In genomic region chr5:132425975-132426524, GRCh38 we compare ENCODE assay signal across 9 cellular contexts. TPM values are rescaled to one million over a fixed set of nuclear protein-coding genes. Genes with fewer than 3 reads are reported as not detected.
A peak's percentile ranks its signal among the peaks of the same experiment; 100 is the strongest.
DNase-seq lines count a peak whose midpoint lies in the region; ATAC-seq and TF ChIP-seq lines count a peak whose summit lies in the region.
"Had no signal": no experiment of that assay in that cellular context is flagged by ENCODE, and none has a peak within 500 bp of the region (broad histone marks: within the 10 kb centered on the region; RNA-seq: fewer than 3 reads in every experiment).

No MANE protein-coding gene starts in this region.

- peaks cover 96% of the 10 kb centered on the region for H3K4me1 Mint-ChIP-seq in activated CD4-positive, alpha-beta T cell treated with anti-CD3 and anti-CD28 coated beads for 36 hours
- peaks cover 44% of the 10 kb centered on the region for H3K4me1 Mint-ChIP-seq in Caco-2 (ENCODE audit: low read depth, unreplicated experiment)

- peak; percentile 2 for ATAC-seq in activated CD4-positive, alpha-beta T cell treated with anti-CD3 and anti-CD28 coated beads for 36 hours
- no peak for ATAC-seq in GM21737 (IDR thresholded peaks at IDR 0.05; ENCODE audit: unreplicated experiment)

- peak overlapping the region; percentile 56 for H3K4me3 Mint-ChIP-seq in activated CD4-positive, alpha-beta T cell treated with anti-CD3 and anti-CD28 coated beads for 36 hours
- H3K4me3 Mint-ChIP-seq in Caco-2 (ENCODE audit: unreplicated experiment) = no peak overlapping the region

- H3K27me3 ChIP-seq in fibroblast of lung (ENCODE audit: control insufficient read depth, insufficient read depth, low read length) (no peaks in the 10 kb centered on the region), stomach smooth muscle (ENCODE audit: control insufficient read depth in 1 of 2, insufficient read depth in 2 of 2, low read length in 2 of 2) (no peaks in the 10 kb centered on the region), Caco-2 (replicated peaks; ENCODE audit: control insufficient read depth, insufficient read depth, low read length) (no peaks in the 10 kb centered on the region)

- peak overlapping the region; percentile 94 for H3K27ac Mint-ChIP-seq in activated CD4-positive, alpha-beta T cell treated with anti-CD3 and anti-CD28 coated beads for 36 hours
- no peak overlapping the region for H3K27ac Mint-ChIP-seq in Caco-2 (ENCODE audit: unreplicated experiment)

- DNase-seq in activated CD4-positive, alpha-beta T cell treated with anti-CD3 and anti-CD28 coated beads for 36 hours = no peak
- DNase-seq in activated CD4-positive, alpha-beta T cell treated with anti-CD3 and anti-CD28 coated beads for 4 hours = no peak
- DNase-seq in RPMI8226 (peak; percentile 24), fibroblast of lung (ENCODE audit: low read depth in 2 of 2) (no peak), NCI-H345 treated with DMSO at 0.1 percent for 48 hours (lab: John Stamatoyannopoulos, UW; ENCODE audit: unreplicated experiment) (no peak), Caco-2 (no peak)
- DNase-seq: NCI-H1930 had no signal

- peaks cover 19% of the 10 kb centered on the region for H3K79me2 ChIP-seq in fibroblast of lung (ENCODE audit: control insufficient read depth, insufficient read depth, low read length)

- H3K9me3 ChIP-seq in fibroblast of lung (ENCODE audit: control insufficient read depth, insufficient read depth, low read depth, low read length) (no peaks in the 10 kb centered on the region), stomach smooth muscle (ENCODE audit: control insufficient read depth in 2 of 2, low read length in 2 of 2) (no peaks in the 10 kb centered on the region), Caco-2 (no peaks in the 10 kb centered on the region)

- H3K9ac ChIP-seq in fibroblast of lung (ENCODE audit: insufficient read depth, low read length) (peak overlapping the region; percentile 54), stomach smooth muscle (ENCODE audit: low read length in 2 of 2) (peak overlapping the region; percentile 47 to 58)

- peak overlapping the region; percentile 75 for H3K4me2 ChIP-seq in fibroblast of lung (ENCODE audit: extremely low read depth, insufficient read depth, low read length)

- no TSS peak for BruUV-seq in Caco-2 (replicated peaks; lab: Mats Ljungman, UMichigan)

- H3K9me3 Mint-ChIP-seq in activated CD4-positive, alpha-beta T cell treated with anti-CD3 and anti-CD28 coated beads for 36 hours (ENCODE audit: low read depth) = no peaks in the 10 kb centered on the region
- H3K9me3 Mint-ChIP-seq in Caco-2 (ENCODE audit: unreplicated experiment) = no peaks in the 10 kb centered on the region

- peak overlapping the region in 2 of 4 experiments; percentile 1 to 13 for H3K4me3 ChIP-seq in fibroblast of lung (replicated peaks in 1 of 4; ENCODE audit: control extremely low read depth in 1 of 4, insufficient read depth in 1 of 4, low read depth in 3 of 4, low read length in 4 of 4)
- peak overlapping the region; percentile 7 to 29 for H3K4me3 ChIP-seq in stomach smooth muscle (ENCODE audit: low read length in 2 of 2)
- H3K4me3 ChIP-seq in Caco-2 (ENCODE audit: low read depth, low read length) = no peak overlapping the region

- H3K27me3 Mint-ChIP-seq in activated CD4-positive, alpha-beta T cell treated with anti-CD3 and anti-CD28 coated beads for 36 hours = no peaks in the 10 kb centered on the region
- no peaks in the 10 kb centered on the region for H3K27me3 Mint-ChIP-seq in Caco-2 (ENCODE audit: insufficient read depth, unreplicated experiment)

- H3K36me3 Mint-ChIP-seq in activated CD4-positive, alpha-beta T cell treated with anti-CD3 and anti-CD28 coated beads for 36 hours (ENCODE audit: low read depth) = peaks cover 33% of the 10 kb centered on the region
- peaks cover 6% of the 10 kb centered on the region for H3K36me3 Mint-ChIP-seq in Caco-2 (ENCODE audit: insufficient read depth, unreplicated experiment)

- no peaks in the 10 kb centered on the region for H3K36me3 ChIP-seq in fibroblast of lung (ENCODE audit: control insufficient read depth, insufficient read depth, low read length)
- peaks cover 3 to 8% of the 10 kb centered on the region in 2 donors for H3K36me3 ChIP-seq in stomach smooth muscle (ENCODE audit: control insufficient read depth in 2 of 2, insufficient read depth in 2 of 2, low read length in 2 of 2)
- no peaks in the 10 kb centered on the region for H3K36me3 ChIP-seq in Caco-2 (ENCODE audit: control insufficient read depth, insufficient read depth, low read length)

- TF ChIP-seq CTCF in fibroblast of lung (conservative IDR thresholded peaks at IDR 0.05 in 1 of 2, IDR thresholded peaks at IDR 0.05 in 1 of 2; ENCODE audit: low read depth in 1 of 2, low read length in 2 of 2) = no peak
- no peak for TF ChIP-seq CTCF in Caco-2 (IDR thresholded peaks at IDR 0.05; ENCODE audit: insufficient read depth in 1 of 2, low read depth in 1 of 2, low read length in 1 of 2, severe bottlenecking in 1 of 2, unreplicated experiment in 1 of 2)

- POLR2A ChIA-PET in activated CD4-positive, alpha-beta T cell treated with anti-CD3 and anti-CD28 coated beads for 36 hours (lab: Charles Lee) = interaction anchor here (0.7 to 6.4 kb wide), 14 partner anchors 13 to 74 kb away, joined by 3 to 130 read pairs (median 5); partner anchors contain the start of gene IRF1
- POLR2A ChIA-PET in Caco-2 (lab: Charles Lee) = no interaction called here

- H4K20me1 ChIP-seq in fibroblast of lung (ENCODE audit: control insufficient read depth, extremely low read depth, insufficient read depth, low read length) = no peaks in the 10 kb centered on the region

- H2AFZ ChIP-seq in fibroblast of lung (ENCODE audit: low read length) = no peak overlapping the region

- CTCF ChIA-PET in activated CD4-positive, alpha-beta T cell treated with anti-CD3 and anti-CD28 coated beads for 36 hours (lab: Charles Lee) = interaction anchor here (0.6 to 13.9 kb wide), 20 partner anchors 10 to 409 kb away, joined by 3 to 89 read pairs (median 6); no protein-coding TSS in a partner anchor
- CTCF ChIA-PET in Caco-2 (lab: Charles Lee) = interaction anchor here (0.7 to 3.2 kb wide), 3 partner anchors 65 to 75 kb away, joined by 3 to 8 read pairs (median 4); partner anchors contain the start of gene IRF1

- intact Hi-C loops in activated CD4-positive, alpha-beta T cell treated with anti-CD3 and anti-CD28 coated beads for 36 hours (cut with DNase I, micrococcal nuclease) = loop anchor here (1.0 to 10.0 kb wide), 13 partner anchors 15 to 891 kb away; partner anchors contain the start of genes FNIP1 (in 1 of the 2), IRF1 (in 1 of the 2) and RAPGEF6 (in 1 of the 2)
- intact Hi-C loops in Caco-2 (cut with micrococcal nuclease; ENCODE audit: unreplicated experiment) = no loop called here

- H3K27ac ChIP-seq in fibroblast of lung (ENCODE audit: insufficient read depth, low read length) (peak overlapping the region; percentile 99), stomach smooth muscle (ENCODE audit: low read length) (peak overlapping the region; percentile 84)

- H3K4me1 ChIP-seq in fibroblast of lung (ENCODE audit: control insufficient read depth, extremely low read depth, insufficient read depth, low read length) = peaks cover 69% of the 10 kb centered on the region
- H3K4me1 ChIP-seq in stomach smooth muscle (ENCODE audit: control insufficient read depth, insufficient read depth, low read length) = peaks cover 84% of the 10 kb centered on the region
- H3K4me1 ChIP-seq in Caco-2 = peaks cover 56% of the 10 kb centered on the region

RNA-seq across cellular contexts. Expression of gene SLC22A5, which starts 56.5 kb away (rescaled TPM):
- 1 to 10 TPM; 3.7 to 4.9 TPM for total RNA-seq in activated CD4-positive, alpha-beta T cell treated with anti-CD3 and anti-CD28 coated beads for 36 hours
- 7.7 and 8.8 TPM in 2 replicates for total RNA-seq in fibroblast of lung
- 3.4 and 8.2 TPM in 2 replicates for polyA plus RNA-seq in fibroblast of lung
- polyA plus RNA-seq in fibroblast of lung (2012) = 2.1 and 3.3 TPM in 2 replicates
- 35.8 and 42.9 TPM in 2 replicates for polyA minus RNA-seq in fibroblast of lung (ENCODE audit: low replicate concordance)
- 19.1 and 20.2 TPM in 2 replicates for total RNA-seq in Caco-2 (2022)
